ENCODE assay signal across 16 cellular contexts in the genomic region with DNA sequence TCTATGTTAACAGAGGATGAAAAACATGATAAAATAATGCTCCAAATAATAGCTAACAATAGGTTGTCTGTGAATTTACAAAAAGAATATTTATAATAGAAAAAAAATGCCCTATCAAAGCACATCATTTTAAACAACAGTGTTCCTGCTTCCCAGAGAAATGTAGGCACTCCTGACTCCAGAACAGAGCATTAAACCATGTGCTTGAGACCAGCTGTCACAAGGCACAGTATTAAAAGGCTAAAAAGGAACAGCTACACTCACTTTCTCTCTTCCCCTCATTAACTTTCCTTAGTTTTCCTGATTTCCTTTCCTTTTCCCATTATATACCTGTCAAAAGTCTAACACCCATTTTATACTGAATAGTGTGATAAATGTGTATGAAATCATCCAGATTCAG. TPM values are rescaled to one million over a fixed set of nuclear protein-coding genes. Genes with fewer than 3 reads are reported as not detected.
A peak's percentile ranks its signal among the peaks of the same experiment; 100 is the strongest.
DNase-seq lines count a peak whose midpoint lies in the region; ATAC-seq and TF ChIP-seq lines count a peak whose summit lies in the region.
"Had no signal": no experiment of that assay in that cellular context is flagged by ENCODE, and none has a peak within 500 bp of the region (broad histone marks: within the 10 kb centered on the region; RNA-seq: fewer than 3 reads in every experiment).

No MANE protein-coding gene starts in this region.

- intact Hi-C loops in left lung (cut with DNase I) (no loop called here), right lobe of liver (cut with DNase I) (no loop called here), left colon (cut with DNase I, micrococcal nuclease) (no loop called here)

- no peaks in the 10 kb centered on the region for H3K36me3 Mint-ChIP-seq in CD4-positive, CD25-positive, alpha-beta regulatory T cell
- no peaks in the 10 kb centered on the region for H3K36me3 Mint-ChIP-seq in brain

- TF ChIP-seq CTCF in brain (conservative IDR thresholded peaks at IDR 0.05), result no peak
- TF ChIP-seq CTCF in neutrophil (IDR thresholded peaks at IDR 0.05), result no peak
- no peak for TF ChIP-seq CTCF in left lung (IDR thresholded peaks at IDR 0.05)
- no peak for TF ChIP-seq CTCF in right lobe of liver (IDR thresholded peaks at IDR 0.05)

- peak overlapping the region in 2 of 4 donors; percentile 38 to 45 for H3K4me3 Mint-ChIP-seq in CD4-positive, CD25-positive, alpha-beta regulatory T cell
- H3K4me3 Mint-ChIP-seq in brain, result no peak overlapping the region

- no peaks in the 10 kb centered on the region for H3K27me3 Mint-ChIP-seq in CD4-positive, CD25-positive, alpha-beta regulatory T cell
- no peaks in the 10 kb centered on the region for H3K27me3 Mint-ChIP-seq in brain

- no peaks in the 10 kb centered on the region for H3K36me3 ChIP-seq in CD4-positive, CD25-positive, alpha-beta regulatory T cell (ENCODE audit: control insufficient read depth, insufficient read depth, low read length)
- H3K36me3 ChIP-seq in neutrophil, result no peaks in the 10 kb centered on the region
- H3K36me3 ChIP-seq in left lung, result no peaks in the 10 kb centered on the region
- H3K36me3 ChIP-seq in right lobe of liver, result no peaks in the 10 kb centered on the region
- H3K36me3 ChIP-seq: SJSA1 had no signal

- H3K4me1 Mint-ChIP-seq in CD4-positive, CD25-positive, alpha-beta regulatory T cell, result peaks cover 33 to 49% (median 40%) of the 10 kb centered on the region in 4 donors
- H3K4me1 Mint-ChIP-seq in brain, result peaks cover 20% of the 10 kb centered on the region

- no peak overlapping the region for H3K4me3 ChIP-seq in CD4-positive, CD25-positive, alpha-beta regulatory T cell (ENCODE audit: low read depth, low read length)
- no peak overlapping the region for H3K4me3 ChIP-seq in neutrophil (ENCODE audit: low read depth in 1 of 2, low read length in 1 of 2)
- H3K4me3 ChIP-seq in left lung, result no peak overlapping the region
- H3K4me3 ChIP-seq in right lobe of liver, result no peak overlapping the region
- H3K4me3 ChIP-seq: GM12878, SJSA1 had no signal

- no peaks in the 10 kb centered on the region for H3K27me3 ChIP-seq in CD4-positive, CD25-positive, alpha-beta regulatory T cell (ENCODE audit: control insufficient read depth, insufficient read depth, low read length)
- H3K27me3 ChIP-seq in neutrophil (no peaks in the 10 kb centered on the region), left lung (no peaks in the 10 kb centered on the region), right lobe of liver (no peaks in the 10 kb centered on the region)

- peak overlapping the region in 2 of 3 donors; percentile 11 to 39 for H3K27ac Mint-ChIP-seq in CD4-positive, CD25-positive, alpha-beta regulatory T cell
- H3K27ac Mint-ChIP-seq in brain, result peak overlapping the region in 3 of 5 experiments; percentile 8 to 62 (median 23)

- H3K9me3 Mint-ChIP-seq in CD4-positive, CD25-positive, alpha-beta regulatory T cell, result no peaks in the 10 kb centered on the region
- H3K9me3 Mint-ChIP-seq in brain, result no peaks in the 10 kb centered on the region

- TF ChIP-seq POLR2A in right lobe of liver (IDR thresholded peaks at IDR 0.05), result no peak

- no peaks in the 10 kb centered on the region for H3K9me3 ChIP-seq in CD4-positive, CD25-positive, alpha-beta regulatory T cell (ENCODE audit: control insufficient read depth in 2 of 2, low read length in 2 of 2)
- H3K9me3 ChIP-seq in neutrophil (no peaks in the 10 kb centered on the region), left lung (no peaks in the 10 kb centered on the region), right lobe of liver (no peaks in the 10 kb centered on the region)
- H3K9me3 ChIP-seq: Caco-2, SJSA1 had no signal

- no peak for ATAC-seq in CD4-positive, CD25-positive, alpha-beta regulatory T cell (ENCODE audit: low read depth in 2 of 2)
- ATAC-seq in left lung (no peak), right lobe of liver (no peak), left colon (no peak)

- peak overlapping the region; percentile 57 for H3K27ac ChIP-seq in CD4-positive, CD25-positive, alpha-beta regulatory T cell (ENCODE audit: insufficient read depth, low read length, poor library complexity, severe bottlenecking)
- H3K27ac ChIP-seq in neutrophil (peak overlapping the region; percentile 63), left lung (peak overlapping the region in 1 of 2 donors; percentile 70), right lobe of liver (no peak overlapping the region)
- H3K27ac ChIP-seq: C4-2B, RWPE1, SJSA1 had no signal

- peaks cover 55% of the 10 kb centered on the region for H3K4me1 ChIP-seq in CD4-positive, CD25-positive, alpha-beta regulatory T cell (ENCODE audit: control insufficient read depth, insufficient read depth, low read length, poor library complexity, severe bottlenecking)
- peaks cover 58 to 71% of the 10 kb centered on the region in 2 experiments for H3K4me1 ChIP-seq in neutrophil (ENCODE audit: control insufficient read depth in 1 of 2, insufficient read depth in 1 of 2, low read depth in 1 of 2, low read length in 1 of 2)
- H3K4me1 ChIP-seq in left lung, result peaks cover 0 to 52% of the 10 kb centered on the region in 2 donors
- H3K4me1 ChIP-seq in right lobe of liver, result no peaks in the 10 kb centered on the region
- H3K4me1 ChIP-seq: Caco-2, SJSA1 had no signal

- peak; percentile 7 for DNase-seq in NCI-H82 (lab: John Stamatoyannopoulos, UW)
- no peak for DNase-seq in NCI-H82 treated with DMSO at 0.1 percent for 48 hours (lab: John Stamatoyannopoulos, UW; ENCODE audit: unreplicated experiment)
- DNase-seq in CD4-positive, CD25-positive, alpha-beta regulatory T cell, result no peak
- DNase-seq in left lung, result no peak
- no peak for DNase-seq in right lobe of liver
- DNase-seq in left colon, result no peak
- DNase-seq: Caco-2; HCEC 1CT; NCI-H2029; NK-92 treated with Interleukin-12 subunit alpha and Interleukin-12 subunit beta, amount 100 ng/mL, for 24 hours had no signal

RNA-seq across cellular contexts. Expression of a gene that starts 10.9 kb away (rescaled TPM):
- 21.5 TPM for total RNA-seq in CD4-positive, CD25-positive, alpha-beta regulatory T cell
- 10 to 100 TPM in 2 of 4 donors, 1 to 10 TPM in 2; 6.2 to 13.7 (median 9.6) TPM for polyA plus RNA-seq in CD4-positive, CD25-positive, alpha-beta regulatory T cell
- 0.87 TPM for polyA plus RNA-seq in brain (ENCODE audit: insufficient read depth, low read depth, low replicate concordance)
- total RNA-seq in left lung (10 to 100 TPM in 1 of 2 donors, 1 to 10 TPM in 1; 7.3 to 14.5 TPM), right lobe of liver (1 to 10 TPM in 4 of 6 experiments, under 1 TPM in 2; 0.77 to 3.6 (median 1.5) TPM), left colon (100 to 1,000 TPM in 1 of 2 donors, 10 to 100 TPM in 1; 69.1 to 102 TPM)
- total RNA-seq: SJSA1 had no signal

Comparison
In these comparisons a context has a peak if more than half of its experiments do, and no peak if none do; other contexts are left out.
1. H3K27ac ChIP-seq: peak in CD4-positive, CD25-positive, alpha-beta regulatory T cell (single experiment) and neutrophil (single experiment); none in right lobe of liver (0 of 3).